22 cellular contexts compared by ENCODE assay signal in the genomic region with DNA sequence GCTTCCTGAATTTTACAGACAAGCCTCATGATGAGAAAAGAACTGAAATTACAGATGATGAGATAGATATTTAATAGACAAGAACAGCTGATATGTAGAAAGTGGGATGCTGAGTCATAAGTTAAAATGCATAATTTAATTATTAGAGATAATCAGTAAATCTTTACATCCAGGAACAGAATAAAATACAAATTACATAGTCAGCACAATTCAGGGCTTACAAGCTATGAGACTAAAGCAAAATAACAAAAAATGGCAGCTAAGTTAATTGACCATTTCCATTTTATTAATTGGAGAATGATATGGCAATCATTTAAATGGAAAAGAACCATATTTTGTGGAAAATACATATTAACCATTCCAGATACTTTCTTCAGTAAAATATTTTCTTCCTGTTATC. TPM values are rescaled to one million over a fixed set of nuclear protein-coding genes. Genes with fewer than 3 reads are reported as not detected.
DNase-seq lines count a peak whose midpoint lies in the region; ATAC-seq, FAIRE-seq and TF ChIP-seq lines count a peak whose summit lies in the region.
"Had no signal": no experiment of that assay in that cellular context is flagged by ENCODE, and none has a peak within 500 bp of the region (broad histone marks: within the 10 kb centered on the region; RNA-seq: fewer than 3 reads in every experiment).

No MANE protein-coding gene starts in this region.

- dilution Hi-C loops in IMR-90 (cut with HindIII; ENCODE audit: low sequenced_read_pairs, unreplicated experiment): no loop called here

- TF ChIP-seq POLR2A in HepG2 (IDR thresholded peaks at IDR 0.05; ENCODE audit: insufficient read depth in 1 of 2, low read depth in 2 of 2, low read length in 2 of 2) (no peak), right lobe of liver (IDR thresholded peaks at IDR 0.05) (no peak), IMR-90 (IDR thresholded peaks at IDR 0.05; ENCODE audit: low read depth, low read length) (no peak), K562 (conservative IDR thresholded peaks at IDR 0.05) (no peak), thyroid gland (IDR thresholded peaks at IDR 0.05) (no peak)

- H3K27me3 ChIP-seq in HepG2 (ENCODE audit: control insufficient read depth in 1 of 2, insufficient read depth in 2 of 2, low read length in 2 of 2): 0 out of 5 replicates have a peak, but pooled peaks cover 0 to 1% of the 10 kb centered on the region in 2 experiments
- H3K27me3 ChIP-seq in right lobe of liver: no peaks in the 10 kb centered on the region
- H3K27me3 ChIP-seq in IMR-90 (ENCODE audit: control insufficient read depth, insufficient read depth, low read length): peaks cover 16% of the 10 kb centered on the region
- H3K27me3 ChIP-seq in K562 (ENCODE audit: control insufficient read depth in 2 of 2, insufficient read depth in 2 of 2, low read length in 2 of 2): peaks cover 8 to 11% of the 10 kb centered on the region in 2 experiments; a peak in 3 of 5 replicates
- no peaks in the 10 kb centered on the region for H3K27me3 ChIP-seq in lower lobe of right lung (ENCODE audit: low read depth)
- no peaks in the 10 kb centered on the region for H3K27me3 ChIP-seq in thyroid gland
- H3K27me3 ChIP-seq: BLaER1 treated with 17β-estradiol and CSF1 and Interleukin-3, amounts not matched to agents 10 nM and 100 nM had no signal

- no peak overlapping the region for H3K4me2 ChIP-seq in HepG2 (ENCODE audit: low read depth, low read length)
- H3K4me2 ChIP-seq in IMR-90 (ENCODE audit: low read depth, low read length): no peak overlapping the region
- no peak overlapping the region for H3K4me2 ChIP-seq in K562 (ENCODE audit: insufficient read depth, low read length)
- H3K4me2 ChIP-seq: BLaER1 treated with 17β-estradiol and CSF1 and Interleukin-3, amounts not matched to agents 10 nM and 100 nM had no signal

- H3K23ac ChIP-seq in IMR-90 (ENCODE audit: low read depth, low read length): no peak overlapping the region

- TF ChIP-seq EP300 in HepG2 (IDR thresholded peaks at IDR 0.05; ENCODE audit: low read depth in 2 of 2, low read length in 2 of 2): no peak
- no peak for TF ChIP-seq EP300 in HepG2 (CRISPR knock-in tag; IDR thresholded peaks at IDR 0.05; ENCODE audit: borderline replicate concordance)
- no peak for TF ChIP-seq EP300 in K562 (IDR thresholded peaks at IDR 0.05; ENCODE audit: low read length)

- no peak overlapping the region for H3K14ac ChIP-seq in IMR-90 (replicated peaks; ENCODE audit: low read depth, low read length)

- no peak for TF ChIP-seq RAD21 in HepG2 (CRISPR knock-in tag; IDR thresholded peaks at IDR 0.05)
- TF ChIP-seq RAD21 in IMR-90 (IDR thresholded peaks at IDR 0.05; ENCODE audit: low read length): no peak
- no peak for TF ChIP-seq RAD21 in K562 (CRISPR knock-in tag; conservative IDR thresholded peaks at IDR 0.05 in 1 of 2, IDR thresholded peaks at IDR 0.05 in 1 of 2)

- H2AFZ ChIP-seq in HepG2 (ENCODE audit: low read length) (no peak overlapping the region), IMR-90 (replicated peaks; ENCODE audit: low read length, poor library complexity) (no peak overlapping the region), K562 (ENCODE audit: low read depth, low read length) (no peak overlapping the region)

- ATAC-seq in HepG2: no peak
- no peak for ATAC-seq in right lobe of liver
- ATAC-seq in IMR-90 (ENCODE audit: low read depth): no peak
- no peak for ATAC-seq in K562
- ATAC-seq in lower lobe of right lung: no peak
- ATAC-seq: CD8-positive, alpha-beta T cell had no signal

- H3K4me1 ChIP-seq in HepG2 (ENCODE audit: insufficient read depth, low read length) (no peaks in the 10 kb centered on the region), right lobe of liver (no peaks in the 10 kb centered on the region), IMR-90 (ENCODE audit: control insufficient read depth, insufficient read depth, low read length) (no peaks in the 10 kb centered on the region), K562 (replicated peaks in 1 of 2; ENCODE audit: control insufficient read depth in 2 of 2, insufficient read depth in 2 of 2, low read length in 2 of 2) (no peaks in the 10 kb centered on the region), lower lobe of right lung (no peaks in the 10 kb centered on the region), thyroid gland (no peaks in the 10 kb centered on the region)
- H3K4me1 ChIP-seq: BLaER1 treated with 17β-estradiol and CSF1 and Interleukin-3, amounts not matched to agents 10 nM and 100 nM had no signal

- H4K5ac ChIP-seq in IMR-90 (ENCODE audit: low read depth, low read length): no peak overlapping the region

- no peak overlapping the region for H2AK9ac ChIP-seq in IMR-90 (replicated peaks; ENCODE audit: low read depth, low read length, poor library complexity)

- H4K91ac ChIP-seq in IMR-90 (ENCODE audit: insufficient read depth, low read depth, low read length): no peak overlapping the region

- no peaks in the 10 kb centered on the region for H4K20me1 ChIP-seq in HepG2 (ENCODE audit: insufficient read depth, low read length)
- H4K20me1 ChIP-seq in IMR-90 (ENCODE audit: insufficient read depth, low read length): no peaks in the 10 kb centered on the region
- no peaks in the 10 kb centered on the region for H4K20me1 ChIP-seq in K562 (replicated peaks; ENCODE audit: control insufficient read depth, insufficient read depth, low read length)
- H4K20me1 ChIP-seq: BLaER1 treated with 17β-estradiol and CSF1 and Interleukin-3, amounts not matched to agents 10 nM and 100 nM had no signal

- no peak overlapping the region for H4K8ac ChIP-seq in IMR-90 (ENCODE audit: low read depth in 2 of 2, low read length in 2 of 2)

- H3K9ac ChIP-seq in HepG2 (ENCODE audit: insufficient read depth, low read depth, low read length) (no peak overlapping the region), IMR-90 (ENCODE audit: low read depth, low read length) (no peak overlapping the region), K562 (ENCODE audit: insufficient read depth in 1 of 2, low read depth in 2 of 2, low read length in 2 of 2) (no peak overlapping the region)
- H3K9ac ChIP-seq: BLaER1 treated with 17β-estradiol and CSF1 and Interleukin-3, amounts not matched to agents 10 nM and 100 nM had no signal

- H2BK20ac ChIP-seq in IMR-90 (ENCODE audit: low read depth, low read length): no peak overlapping the region

- intact Hi-C loops in HepG2 (cut with micrococcal nuclease; ENCODE audit: unreplicated experiment): no loop called here
- intact Hi-C loops in right lobe of liver (cut with DNase I): no loop called here
- intact Hi-C loops in IMR-90 (cut with micrococcal nuclease): no loop called here
- intact Hi-C loops in K562 (cut with micrococcal nuclease): no loop called here
- intact Hi-C loops in lower lobe of right lung (cut with DNase I): no loop called here
- intact Hi-C loops in thyroid gland (cut with DNase I): no loop called here

- H2BK120ac ChIP-seq in IMR-90 (ENCODE audit: low read depth, low read length): no peak overlapping the region

- no peak for DNase-seq in HepG2 (ENCODE audit: low spot score)
- DNase-seq in right lobe of liver: no peak
- DNase-seq in IMR-90: no peak
- no peak for DNase-seq in K562 (ENCODE audit: extremely low read depth in 1 of 4, low spot score in 3 of 4)
- no peak for DNase-seq in SIG-M5 treated with dmso at 0.1 percent for 504 hours (lab: John Stamatoyannopoulos, UW; ENCODE audit: unreplicated experiment)
- no peak for DNase-seq in lower lobe of right lung
- no peak for DNase-seq in thyroid gland
- DNase-seq: 8988T; AML-193; Caco-2; Calu3; CD4-positive, alpha-beta T cell; CD8-positive, alpha-beta T cell; DMS79 treated with DMSO at 0.1 percent for 48 hours; GF-D8 had no signal

- no peak overlapping the region for H3K56ac ChIP-seq in IMR-90 (ENCODE audit: extremely low read depth, insufficient read depth, low read length)

- H3K9me1 ChIP-seq in IMR-90 (ENCODE audit: insufficient read depth, low read length) (no peaks in the 10 kb centered on the region), K562 (ENCODE audit: control insufficient read depth, insufficient read depth, low read length) (no peaks in the 10 kb centered on the region)

- no TSS peak for BruUV-seq in HepG2 (replicated peaks; lab: Mats Ljungman, UMichigan)
- BruUV-seq in IMR-90 (replicated peaks; lab: Mats Ljungman, UMichigan): no TSS peak
- BruUV-seq in K562 (replicated peaks; lab: Mats Ljungman, UMichigan): no TSS peak

- no peak overlapping the region for H3K4me3 ChIP-seq in HepG2 (replicated peaks in 1 of 3; ENCODE audit: insufficient read depth in 1 of 3, low read depth in 2 of 3, low read length in 3 of 3)
- H3K4me3 ChIP-seq in right lobe of liver: no peak overlapping the region
- no peak overlapping the region for H3K4me3 ChIP-seq in IMR-90 (ENCODE audit: insufficient read depth, low read depth, low read length)
- H3K4me3 ChIP-seq in K562: no peak overlapping the region
- H3K4me3 ChIP-seq in lower lobe of right lung: no peak overlapping the region
- H3K4me3 ChIP-seq in thyroid gland (replicated peaks in 1 of 3): no peak overlapping the region
- H3K4me3 ChIP-seq: BLaER1 treated with 17β-estradiol and CSF1 and Interleukin-3, amounts not matched to agents 10 nM and 100 nM had no signal

- in situ Hi-C loops in HepG2 (cut with HindIII; ENCODE audit: extremely low pct_ligation_motif_present, low pct_unique_long_range_greater_than_20kb) (no loop called here), IMR-90 (cut with MboI; ENCODE audit: low sequenced_read_pairs) (no loop called here), K562 (cut with MboI) (no loop called here)

- no peak overlapping the region for H3K27ac ChIP-seq in HepG2 (ENCODE audit: extremely low read length, insufficient read depth, low read length)
- H3K27ac ChIP-seq in right lobe of liver: no peak overlapping the region
- no peak overlapping the region for H3K27ac ChIP-seq in IMR-90 (ENCODE audit: insufficient read depth, low read length)
- no peak overlapping the region for H3K27ac ChIP-seq in K562 (ENCODE audit: extremely low read depth, low read depth, low read length)
- H3K27ac ChIP-seq in lower lobe of right lung: no peak overlapping the region
- no peak overlapping the region for H3K27ac ChIP-seq in thyroid gland
- H3K27ac ChIP-seq: BLaER1 treated with 17β-estradiol and CSF1 and Interleukin-3, amounts not matched to agents 10 nM and 100 nM; C4-2B had no signal

- no peak overlapping the region for H2BK5ac ChIP-seq in IMR-90 (ENCODE audit: low read depth, low read length, poor library complexity, severe bottlenecking)

- FAIRE-seq in HepG2 (lab: Jason Lieb, UNC): no peak
- no peak for FAIRE-seq in K562 (lab: Jason Lieb, UNC)
- FAIRE-seq: A204.1, D721Med, G401.6, GM12891, GM19239 had no signal

- H3K9me3 ChIP-seq in HepG2 (ENCODE audit: low read length) (no peaks in the 10 kb centered on the region), right lobe of liver (no peaks in the 10 kb centered on the region), IMR-90 (ENCODE audit: control insufficient read depth, insufficient read depth, low read length) (peaks cover 2% of the 10 kb centered on the region; the same call in 1 of the 2 replicates), K562 (replicated peaks; ENCODE audit: control insufficient read depth, insufficient read depth, low read depth, low read length) (no peaks in the 10 kb centered on the region), lower lobe of right lung (no peaks in the 10 kb centered on the region), thyroid gland (no peaks in the 10 kb centered on the region)
- H3K9me3 ChIP-seq: BLaER1 treated with 17β-estradiol and CSF1 and Interleukin-3, amounts not matched to agents 10 nM and 100 nM had no signal

- H3K4ac ChIP-seq in IMR-90 (ENCODE audit: low read depth, low read length): no peak overlapping the region

- POLR2A ChIA-PET in HepG2 (lab: Yijun Ruan, JAX) (no interaction called here), IMR-90 (lab: Charles Lee; ENCODE audit: unreplicated experiment) (no interaction called here), K562 (lab: Yijun Ruan, JAX) (no interaction called here)

- H3K36me3 ChIP-seq in HepG2 (replicated peaks in 1 of 2; ENCODE audit: control insufficient read depth in 1 of 2, insufficient read depth in 2 of 2, low read length in 2 of 2) (no peaks in the 10 kb centered on the region), right lobe of liver (no peaks in the 10 kb centered on the region), IMR-90 (ENCODE audit: control insufficient read depth, insufficient read depth, low read length) (no peaks in the 10 kb centered on the region), K562 (ENCODE audit: control insufficient read depth, insufficient read depth, low read length) (no peaks in the 10 kb centered on the region), lower lobe of right lung (no peaks in the 10 kb centered on the region), thyroid gland (no peaks in the 10 kb centered on the region)
- H3K36me3 ChIP-seq: BLaER1 treated with 17β-estradiol and CSF1 and Interleukin-3, amounts not matched to agents 10 nM and 100 nM had no signal

- no peak overlapping the region for H2AK5ac ChIP-seq in IMR-90 (ENCODE audit: low read depth, low read length)

- CTCF ChIA-PET in HepG2 (lab: Yijun Ruan, JAX; ENCODE audit: low intra/inter-chr PET ratio, low total read pairs) (no interaction called here), IMR-90 (lab: Yijun Ruan, JAX) (no interaction called here), K562 (lab: Yijun Ruan, JAX; ENCODE audit: low intra/inter-chr PET ratio) (no interaction called here)

- H2BK15ac ChIP-seq in IMR-90 (ENCODE audit: low read depth, low read length): no peak overlapping the region

- H3K79me2 ChIP-seq in HepG2 (ENCODE audit: insufficient read depth, low read length) (no peaks in the 10 kb centered on the region), K562 (ENCODE audit: control insufficient read depth, insufficient read depth, low read length) (no peaks in the 10 kb centered on the region)

- H3K79me1 ChIP-seq in IMR-90 (ENCODE audit: low read depth in 1 of 2, low read length in 2 of 2): no peaks in the 10 kb centered on the region

- TF ChIP-seq CTCF in HepG2 (CRISPR knock-in tag; IDR thresholded peaks at IDR 0.05) (no peak), right lobe of liver (IDR thresholded peaks at IDR 0.05) (no peak), IMR-90 (conservative IDR thresholded peaks at IDR 0.05; ENCODE audit: low read depth, low read length) (no peak), K562 (IDR thresholded peaks at IDR 0.05 in 2 of 3, conservative IDR thresholded peaks at IDR 0.05 in 1 of 3; ENCODE audit: insufficient read depth in 2 of 3, low read depth in 1 of 3, low read length in 3 of 3) (no peak), lower lobe of right lung (IDR thresholded peaks at IDR 0.05) (no peak), thyroid gland (IDR thresholded peaks at IDR 0.05) (no peak)

- no peak overlapping the region for H3K18ac ChIP-seq in IMR-90 (ENCODE audit: low read depth, low read length)

RNA-seq across cellular contexts. Expression of a gene that starts 40.2 kb away (rescaled TPM):
- total RNA-seq in HepG2 (2016; rRNA removed; fragmentation: Illumina TruSeq; extraction: Trizol): 19.9 and 20.4 TPM in 2 replicates
- 70.9 and 83.5 TPM in 2 replicates for total RNA-seq in HepG2 (2016; cell fraction: cytosol; rRNA removed; fragmentation: Illumina TruSeq; extraction: Trizol; ENCODE audit: low read depth)
- total RNA-seq in HepG2 (2016; cell fraction: insoluble cytoplasmic fraction; rRNA removed; fragmentation: Illumina TruSeq; extraction: Trizol): 20.4 and 21.4 TPM in 2 replicates
- total RNA-seq in HepG2 (2016; cell fraction: membrane; rRNA removed; fragmentation: Illumina TruSeq; extraction: Trizol): 19.7 and 24.0 TPM in 2 replicates
- total RNA-seq in HepG2 (2016; cell fraction: nucleus; rRNA removed; fragmentation: Illumina TruSeq; extraction: Trizol): 29.0 and 31.6 TPM in 2 replicates
- 5.9 and 8.0 TPM in 2 replicates for polyA plus RNA-seq in HepG2 (2011; rRNA removed)
- 4.1 and 7.5 TPM in 2 replicates for polyA plus RNA-seq in HepG2 (2011; cell fraction: cytosol; rRNA removed)
- polyA plus RNA-seq in HepG2 (2011; cell fraction: nucleus; rRNA removed): 4.1 and 5.5 TPM in 2 replicates
- polyA plus RNA-seq in HepG2 (2012): 10.6 and 11.8 TPM in 2 replicates
- 0.53 and 0.55 TPM in 2 replicates for polyA plus RNA-seq in HepG2 (2016; cell fraction: cytosol; fragmentation: Illumina TruSeq; extraction: Trizol; ENCODE audit: low read depth)
- polyA plus RNA-seq in HepG2 (2016; cell fraction: insoluble cytoplasmic fraction; fragmentation: Illumina TruSeq; extraction: Trizol; ENCODE audit: low read depth): 9.5 and 11.9 TPM in 2 replicates
- 2.1 and 2.2 TPM in 2 replicates for polyA plus RNA-seq in HepG2 (2016; cell fraction: membrane; fragmentation: Illumina TruSeq; extraction: Trizol; ENCODE audit: low read depth)
- 13.4 and 14.6 TPM in 2 replicates for polyA plus RNA-seq in HepG2 (2016; cell fraction: nucleus; fragmentation: Illumina TruSeq; extraction: Trizol; ENCODE audit: insufficient read depth, low read depth)
- 15.3 and 28.3 TPM in 2 replicates for polyA minus RNA-seq in HepG2 (2011; rRNA and poly(A)+ RNA removed; ENCODE audit: low replicate concordance)
- polyA minus RNA-seq in HepG2 (2011; cell fraction: cytosol; rRNA and poly(A)+ RNA removed): 11.2 and 12.8 TPM in 2 replicates
- polyA minus RNA-seq in HepG2 (2011; cell fraction: nucleus; rRNA and poly(A)+ RNA removed): 43.8 and 47.1 TPM in 2 replicates
- total RNA-seq in right lobe of liver: 10 to 100 TPM; 24.6 to 39.2 (median 31.2) TPM
- total RNA-seq in IMR-90 (2012; rRNA removed): 29.4 and 60.8 TPM in 2 replicates
- polyA plus RNA-seq in IMR-90 (2012; rRNA removed): 12.0 and 12.4 TPM in 2 replicates
- polyA plus RNA-seq in IMR-90 (2012; cell fraction: cytosol; rRNA removed): 2.2 and 7.9 TPM in 2 replicates
- polyA plus RNA-seq in IMR-90 (2012; cell fraction: nucleus; rRNA removed; ENCODE audit: low replicate concordance): 0.72 and 9.7 TPM in 2 replicates
- 46.5 and 92.7 TPM in 2 replicates for total RNA-seq in K562 (2011; cell fraction: chromatin; rRNA removed; ENCODE audit: low replicate concordance)
- total RNA-seq in K562 (2011; cell fraction: nucleolus; rRNA removed): 15.8 and 24.2 TPM in 2 replicates
- 44.9 and 65.8 TPM in 2 replicates for total RNA-seq in K562 (2011; cell fraction: nucleoplasm; rRNA removed)
- 16.9 and 18.7 TPM in 2 replicates for total RNA-seq in K562 (2014; rRNA removed)
- 31.5 and 34.8 TPM in 2 replicates for total RNA-seq in K562 (2014; rRNA removed; fragmentation: Illumina TruSeq; extraction: Trizol)
- total RNA-seq in K562 (2015; rRNA removed; fragmentation: Illumina TruSeq; extraction: Trizol): 35.3 and 38.4 TPM in 2 replicates
- total RNA-seq in K562 (2021): 31.3 and 31.5 TPM in 2 replicates
- polyA plus RNA-seq in K562 (2011; rRNA removed): 17.8 and 18.4 TPM in 2 replicates
- polyA plus RNA-seq in K562 (2011; cell fraction: cytosol; rRNA removed): 5.7 and 13.3 TPM in 2 replicates
- 14.4 and 19.1 TPM in 2 replicates for polyA plus RNA-seq in K562 (2011; cell fraction: nucleus; rRNA removed)
- 16.9 and 18.7 TPM in 2 replicates for polyA plus RNA-seq in K562 (2012)
- polyA plus RNA-seq in K562 (2014; fragmentation: Illumina TruSeq; extraction: Trizol): 22.2 and 23.3 TPM in 2 replicates
- polyA plus RNA-seq in K562 (2014; fragmentation: Nextera tagmentation; extraction: Ambion mirVana): 1 to 10 TPM; 4.2 to 4.6 TPM
- 10.1 and 11.9 TPM in 2 replicates for polyA plus RNA-seq in K562 (2014; rRNA removed)
- polyA minus RNA-seq in K562 (2011; rRNA and poly(A)+ RNA removed): 52.7 and 61.3 TPM in 2 replicates
- polyA minus RNA-seq in K562 (2011; cell fraction: cytosol; rRNA and poly(A)+ RNA removed): 15.5 and 17.9 TPM in 2 replicates
- 23.6 and 55.3 TPM in 2 replicates for polyA minus RNA-seq in K562 (2011; cell fraction: nucleus; rRNA and poly(A)+ RNA removed)
- 39.6 TPM for total RNA-seq in lower lobe of right lung
- 10 to 100 TPM; 55.0 to 84.2 (median 79.8) TPM for total RNA-seq in thyroid gland
